1 cellular context compared by ENCODE assay signal in the genomic region with DNA sequence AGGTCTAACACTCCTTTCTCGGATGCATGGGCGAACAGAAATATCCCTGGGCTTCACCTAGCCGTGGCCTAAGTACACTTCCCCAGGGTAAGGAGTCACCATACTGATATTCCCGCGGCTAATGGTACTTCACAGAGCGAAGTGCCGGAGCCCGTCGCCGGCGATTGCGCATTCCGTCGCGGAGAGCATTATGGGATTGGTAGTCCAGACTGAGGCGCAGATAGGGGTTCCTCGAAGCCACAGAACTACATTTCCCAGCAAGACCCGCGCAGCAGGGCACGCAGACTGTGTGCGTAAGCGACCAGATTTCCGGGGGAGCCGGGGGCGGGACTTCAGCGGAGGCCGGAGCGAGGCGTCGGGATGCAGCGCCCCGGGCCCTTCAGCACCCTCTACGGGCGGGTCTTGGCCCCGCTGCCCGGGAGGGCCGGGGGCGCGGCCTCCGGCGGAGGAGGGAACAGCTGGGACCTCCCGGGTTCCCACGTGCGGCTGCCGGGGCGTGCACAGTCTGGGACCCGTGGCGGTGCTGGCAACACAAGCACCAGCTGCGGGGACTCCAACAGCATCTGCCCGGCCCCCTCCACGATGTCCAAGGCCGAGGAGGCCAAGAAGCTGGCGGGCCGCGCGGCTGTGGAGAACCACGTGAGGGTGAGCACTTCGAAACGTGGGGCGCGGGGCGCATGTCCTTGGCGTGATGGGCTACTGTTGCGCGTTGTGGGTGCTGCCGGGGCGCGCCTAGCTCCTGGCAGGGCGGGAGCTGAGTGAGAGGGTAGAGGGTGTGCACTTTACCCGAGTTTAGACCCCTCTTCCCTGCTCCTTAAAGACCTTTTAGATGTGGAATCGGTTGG.
TF ChIP-seq lines count a peak whose summit lies in the region.

A gene (plus strand): TSS at position 335 of the 845 bp plus-strand sequence. CDS start 26 bp downstream, at position 361.

TF ChIP-seq in K562, 482 proteins besides CTCF, POLR2A, EP300 and RAD21 (continued from another document):
- no peak for TF ChIP-seq MCM3 (IDR thresholded peaks at IDR 0.05)
- TF ChIP-seq MEIS2 (IDR thresholded peaks at IDR 0.05; ENCODE audit: partially characterized antibody): no peak
- TF ChIP-seq NCOR1 (IDR thresholded peaks at IDR 0.05): no peak
- TF ChIP-seq, protein P1, sequence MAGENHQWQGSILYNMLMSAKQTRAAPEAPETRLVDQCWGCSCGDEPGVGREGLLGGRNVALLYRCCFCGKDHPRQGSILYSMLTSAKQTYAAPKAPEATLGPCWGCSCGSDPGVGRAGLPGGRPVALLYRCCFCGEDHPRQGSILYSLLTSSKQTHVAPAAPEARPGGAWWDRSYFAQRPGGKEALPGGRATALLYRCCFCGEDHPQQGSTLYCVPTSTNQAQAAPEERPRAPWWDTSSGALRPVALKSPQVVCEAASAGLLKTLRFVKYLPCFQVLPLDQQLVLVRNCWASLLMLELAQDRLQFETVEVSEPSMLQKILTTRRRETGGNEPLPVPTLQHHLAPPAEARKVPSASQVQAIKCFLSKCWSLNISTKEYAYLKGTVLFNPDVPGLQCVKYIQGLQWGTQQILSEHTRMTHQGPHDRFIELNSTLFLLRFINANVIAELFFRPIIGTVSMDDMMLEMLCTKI (IDR thresholded peaks at IDR 0.05; ENCODE audit: partially characterized antibody): no peak
- TF ChIP-seq ZFP30 (CRISPR knock-in tag; IDR thresholded peaks at IDR 0.05; ENCODE audit: borderline replicate concordance): no peak
- TF ChIP-seq NEUROD1 (IDR thresholded peaks at IDR 0.05; ENCODE audit: borderline replicate concordance, low read depth, low read length, partially characterized antibody): peak; percentile 32
- no peak for TF ChIP-seq ZNF586 (CRISPR knock-in tag; conservative IDR thresholded peaks at IDR 0.05)
